9 cellular contexts compared by ENCODE assay signal in genomic region chr10:32955790-32956189, GRCh38. TPM values are rescaled to one million over a fixed set of nuclear protein-coding genes. Genes with fewer than 3 reads are reported as not detected.
DNase-seq lines count a peak whose midpoint lies in the region; ATAC-seq and TF ChIP-seq lines count a peak whose summit lies in the region.
"Had no signal": no experiment of that assay in that cellular context is flagged by ENCODE, and none has a peak within 500 bp of the region (broad histone marks: within the 10 kb centered on the region; RNA-seq: fewer than 3 reads in every experiment).

No MANE protein-coding gene starts in this region.

- H3K79me2 ChIP-seq in mesendoderm (ENCODE audit: control insufficient read depth, insufficient read depth, low read length), result peaks cover 65% of the 10 kb centered on the region

- no peak overlapping the region for H2AK5ac ChIP-seq in mesendoderm (ENCODE audit: low read length)

- no peak overlapping the region for H3K4ac ChIP-seq in mesendoderm (ENCODE audit: low read depth, low read length)

- H4K8ac ChIP-seq in mesendoderm (ENCODE audit: low read depth, low read length), result no peak overlapping the region

- H3K4me2 ChIP-seq in mesendoderm (ENCODE audit: low read length), result no peak overlapping the region

- no peak overlapping the region for H3K23ac ChIP-seq in mesendoderm (ENCODE audit: low read length)

- peak overlapping the region; percentile 74 for H3K56ac ChIP-seq in mesendoderm (ENCODE audit: low read length)

- H3K27ac ChIP-seq in left ventricle myocardium inferior (replicated peaks) (peak overlapping the region; percentile 99), mesendoderm (ENCODE audit: low read depth, low read length) (no peak overlapping the region), vagina (peak overlapping the region; percentile 92)

- H3K4me1 ChIP-seq in left ventricle myocardium inferior, result peaks cover 96% of the 10 kb centered on the region
- peaks cover 19% of the 10 kb centered on the region for H3K4me1 ChIP-seq in mesendoderm (ENCODE audit: control insufficient read depth, low read depth, low read length)
- peaks cover 76% of the 10 kb centered on the region for H3K4me1 ChIP-seq in vagina

- no peak for ATAC-seq in left cardiac atrium
- ATAC-seq in HG03108 (IDR thresholded peaks at IDR 0.05; ENCODE audit: unreplicated experiment), result no peak

- no peak overlapping the region for H2BK5ac ChIP-seq in mesendoderm (ENCODE audit: low read length)

- no peak overlapping the region for H2BK120ac ChIP-seq in mesendoderm (ENCODE audit: low read depth, low read length)

- no peak overlapping the region for H2BK15ac ChIP-seq in mesendoderm (replicated peaks; ENCODE audit: low read depth)

- H4K5ac ChIP-seq in mesendoderm (ENCODE audit: low read length), result no peak overlapping the region

- no peak overlapping the region for H3K18ac ChIP-seq in mesendoderm (ENCODE audit: low read length)

- no peak for TF ChIP-seq CTCF in left ventricle myocardium inferior (IDR thresholded peaks at IDR 0.05; ENCODE audit: borderline replicate concordance)
- TF ChIP-seq CTCF in cardiac fibroblast (IDR thresholded peaks at IDR 0.05; ENCODE audit: low read depth, low read length), result no peak
- no peak for TF ChIP-seq CTCF in vagina (IDR thresholded peaks at IDR 0.05)

- peak overlapping the region; percentile 89 for H3K9ac ChIP-seq in mesendoderm (ENCODE audit: low read length)

- TF ChIP-seq POLR2A in vagina (IDR thresholded peaks at IDR 0.05), result no peak

- H3K9me3 ChIP-seq in left ventricle myocardium inferior (replicated peaks), result no peaks in the 10 kb centered on the region
- H3K9me3 ChIP-seq in vagina, result no peaks in the 10 kb centered on the region

- H3K27me3 ChIP-seq in left ventricle myocardium inferior (ENCODE audit: low read depth) (no peaks in the 10 kb centered on the region), mesendoderm (ENCODE audit: insufficient read depth, low read length, poor library complexity) (no peaks in the 10 kb centered on the region), vagina (no peaks in the 10 kb centered on the region)

- intact Hi-C loops in left ventricle myocardium inferior (cut with micrococcal nuclease), result no loop called here
- intact Hi-C loops in left cardiac atrium (cut with DNase I), result no loop called here
- intact Hi-C loops in vagina (cut with DNase I), result no loop called here

- H3K4me3 ChIP-seq in left ventricle myocardium inferior (peak overlapping the region; percentile 97), cardiac fibroblast (replicated peaks in 1 of 2; ENCODE audit: low read depth in 2 of 2, low read length in 2 of 2) (peak overlapping the region; percentile 69 to 85), mesendoderm (ENCODE audit: low read length) (no peak overlapping the region), vagina (peak overlapping the region; percentile 86 to 100)

- no peak for DNase-seq in left ventricle myocardium inferior
- DNase-seq in left cardiac atrium, result no peak
- peak in 1 of 2 donors; percentile 16 for DNase-seq in cardiac fibroblast (ENCODE audit: low read depth in 2 of 2)
- no peak for DNase-seq in mesendoderm
- DNase-seq in vagina (ENCODE audit: extremely low spot score in 2 of 2), result no peak
- no peak for DNase-seq in activated gamma-delta T cell treated with Interleukin-2 at 50 U/mL for 16 hours
- DNase-seq in NOMO-1 (lab: John Stamatoyannopoulos, UW; ENCODE audit: unreplicated experiment in 2 of 2), result no peak
- DNase-seq: stimulated activated CD4-positive, alpha-beta T cell treated with anti-CD3 and anti-CD28 coated beads, Interleukin-4, amount 100 ng/mL, for 1 hour had no signal

- no peaks in the 10 kb centered on the region for H3K79me1 ChIP-seq in mesendoderm (ENCODE audit: low read length)

- H3K36me3 ChIP-seq in left ventricle myocardium inferior, result no peaks in the 10 kb centered on the region
- no peaks in the 10 kb centered on the region for H3K36me3 ChIP-seq in mesendoderm (ENCODE audit: control insufficient read depth, insufficient read depth, low read length)
- H3K36me3 ChIP-seq in vagina, result no peaks in the 10 kb centered on the region

- no CpG with 5 or more reads among the region's 1 CpG for WGBS in mesendoderm (ENCODE audit: extremely low coverage, insufficient coverage, low lambda C conversion rate)

RNA-seq across cellular contexts. Expression of gene ITGB1, which starts 2.2 kb away (rescaled TPM):
- 542 TPM for total RNA-seq in left ventricle myocardium inferior
- 100 to 1,000 TPM; 462 to 660 TPM for total RNA-seq in left cardiac atrium
- polyA plus RNA-seq in mesendoderm (2013, experiment 1 of 2), result 237 TPM
- polyA plus RNA-seq in mesendoderm (2013, experiment 2 of 2), result 240 TPM
- total RNA-seq in vagina, result 193 TPM
